Comparison of ENCODE assay signal across 16 cellular contexts in genomic region chr19:15454371-15454800, GRCh38. TPM values are rescaled to one million over a fixed set of nuclear protein-coding genes. Genes with fewer than 3 reads are reported as not detected.
DNase-seq lines count a peak whose midpoint lies in the region; ATAC-seq and TF ChIP-seq lines count a peak whose summit lies in the region.
"Had no signal": no experiment of that assay in that cellular context is flagged by ENCODE, and none has a peak within 500 bp of the region (broad histone marks: within the 10 kb centered on the region; RNA-seq: fewer than 3 reads in every experiment).

No MANE protein-coding gene starts in this region.

- DNase-seq in CD4-positive, alpha-beta T cell: no peak
- peak; percentile 69 for DNase-seq in coronary artery (ENCODE audit: low spot score)
- DNase-seq in neural crest cell (ENCODE audit: low read depth, low spot score): no peak
- no peak for DNase-seq in glutamatergic neuron
- DNase-seq in mesendoderm: no peak
- DNase-seq: activated B cell treated with CpG ODN at 0.5 μM for 24 hours, aorta, NCI-H1417 treated with DMSO at 0.1 percent for 48 hours, NCI-H510A treated with DMSO at 0.1 percent for 48 hours, Right ventricle myocardium superior, sigmoid colon, substantia nigra had no signal

- no peaks in the 10 kb centered on the region for H3K27me3 Mint-ChIP-seq in CD4-positive, alpha-beta T cell
- H3K27me3 Mint-ChIP-seq in neural crest cell (ENCODE audit: low read depth): peaks cover 75% of the 10 kb centered on the region
- peaks cover 25% of the 10 kb centered on the region for H3K27me3 Mint-ChIP-seq in glutamatergic neuron (ENCODE audit: unreplicated experiment)
- H3K27me3 Mint-ChIP-seq: activated B cell treated with CpG ODN at 0.5 μM for 24 hours had no signal

- H3K4me3 ChIP-seq in coronary artery (no peak overlapping the region), mesendoderm (ENCODE audit: low read length) (no peak overlapping the region)
- H3K4me3 ChIP-seq: sigmoid colon had no signal

- H3K9ac ChIP-seq in mesendoderm (ENCODE audit: low read length): no peak overlapping the region

- no peak for ATAC-seq in CD4-positive, alpha-beta T cell (ENCODE audit: poor library complexity)
- no peak for ATAC-seq in HG03196 (IDR thresholded peaks at IDR 0.05; ENCODE audit: unreplicated experiment)
- no peak for ATAC-seq in HG03342 (IDR thresholded peaks at IDR 0.05; ENCODE audit: unreplicated experiment)

- H3K23ac ChIP-seq in mesendoderm (ENCODE audit: low read length): no peak overlapping the region

- H3K4me1 Mint-ChIP-seq in CD4-positive, alpha-beta T cell (ENCODE audit: low read depth): peaks cover 29% of the 10 kb centered on the region
- H3K4me1 Mint-ChIP-seq in neural crest cell (peaks cover 17% of the 10 kb centered on the region), glutamatergic neuron (ENCODE audit: low read depth, unreplicated experiment) (no peaks in the 10 kb centered on the region)

- no peak overlapping the region for H3K4ac ChIP-seq in mesendoderm (ENCODE audit: low read depth, low read length)

- H3K27me3 ChIP-seq in CD4-positive, alpha-beta T cell (ENCODE audit: control insufficient read depth, insufficient read depth, low read length): no peaks in the 10 kb centered on the region
- H3K27me3 ChIP-seq in mesendoderm (ENCODE audit: insufficient read depth, low read length, poor library complexity): peaks cover 28% of the 10 kb centered on the region

- H2BK5ac ChIP-seq in mesendoderm (ENCODE audit: low read length): no peak overlapping the region

- no peak overlapping the region for H2AK5ac ChIP-seq in mesendoderm (ENCODE audit: low read length)

- H4K8ac ChIP-seq in mesendoderm (ENCODE audit: low read depth, low read length): no peak overlapping the region

- no peaks in the 10 kb centered on the region for H3K79me1 ChIP-seq in mesendoderm (ENCODE audit: low read length)

- no peak overlapping the region for H3K56ac ChIP-seq in mesendoderm (ENCODE audit: low read length)

- no peaks in the 10 kb centered on the region for H3K79me2 ChIP-seq in mesendoderm (ENCODE audit: control insufficient read depth, insufficient read depth, low read length)

- POLR2A ChIA-PET in CD4-positive, alpha-beta T cell (lab: Charles Lee): interaction anchor here (0.8 to 3.1 kb wide), 5 partner anchors 9 to 75 kb away, joined by 4 to 11 read pairs (median 5); partner anchors contain the start of genes AKAP8 and AKAP8L

- H3K27ac Mint-ChIP-seq in CD4-positive, alpha-beta T cell: no peak overlapping the region
- H3K27ac Mint-ChIP-seq in neural crest cell (ENCODE audit: unreplicated experiment) (no peak overlapping the region), glutamatergic neuron (ENCODE audit: unreplicated experiment) (no peak overlapping the region)
- H3K27ac Mint-ChIP-seq: activated B cell treated with CpG ODN at 0.5 μM for 24 hours had no signal

- no peak overlapping the region for H3K18ac ChIP-seq in mesendoderm (ENCODE audit: low read length)

- H3K9me3 ChIP-seq in CD4-positive, alpha-beta T cell (ENCODE audit: control insufficient read depth, low read length): no peaks in the 10 kb centered on the region
- H3K9me3 ChIP-seq: sigmoid colon had no signal

- H3K27ac ChIP-seq in CD4-positive, alpha-beta T cell (ENCODE audit: low read depth, low read length): peak overlapping the region; percentile 21
- H3K27ac ChIP-seq in coronary artery (no peak overlapping the region), mesendoderm (ENCODE audit: low read depth, low read length) (no peak overlapping the region)
- H3K27ac ChIP-seq: sigmoid colon had no signal

- H3K4me3 Mint-ChIP-seq in CD4-positive, alpha-beta T cell: no peak overlapping the region
- H3K4me3 Mint-ChIP-seq in neural crest cell (peak overlapping the region; percentile 57), glutamatergic neuron (ENCODE audit: unreplicated experiment) (no peak overlapping the region)
- H3K4me3 Mint-ChIP-seq: activated B cell treated with CpG ODN at 0.5 μM for 24 hours had no signal

- H2BK15ac ChIP-seq in mesendoderm (replicated peaks; ENCODE audit: low read depth): no peak overlapping the region

- intact Hi-C loops in CD4-positive, alpha-beta T cell (cut with DNase I, micrococcal nuclease): loop anchor here in 1 of 2 experiments (5.0 kb wide), 1 partner anchor 37 kb away; the partner anchor contains the start of gene AKAP8L

- peaks cover 66% of the 10 kb centered on the region for H3K36me3 Mint-ChIP-seq in CD4-positive, alpha-beta T cell (ENCODE audit: low read depth)
- H3K36me3 Mint-ChIP-seq in neural crest cell (ENCODE audit: low read depth): no peaks in the 10 kb centered on the region
- H3K36me3 Mint-ChIP-seq in glutamatergic neuron (ENCODE audit: unreplicated experiment): peaks cover 5% of the 10 kb centered on the region

- no peaks in the 10 kb centered on the region for H3K4me1 ChIP-seq in mesendoderm (ENCODE audit: control insufficient read depth, low read depth, low read length)

- H3K36me3 ChIP-seq in mesendoderm (ENCODE audit: control insufficient read depth, insufficient read depth, low read length): no peaks in the 10 kb centered on the region
- H3K36me3 ChIP-seq: sigmoid colon had no signal

- H3K9me3 Mint-ChIP-seq in CD4-positive, alpha-beta T cell: no peaks in the 10 kb centered on the region
- H3K9me3 Mint-ChIP-seq in neural crest cell: peaks cover 3% of the 10 kb centered on the region
- peaks cover 9% of the 10 kb centered on the region for H3K9me3 Mint-ChIP-seq in glutamatergic neuron (ENCODE audit: unreplicated experiment)
- H3K9me3 Mint-ChIP-seq: activated B cell treated with CpG ODN at 0.5 μM for 24 hours had no signal

- no peak overlapping the region for H2BK120ac ChIP-seq in mesendoderm (ENCODE audit: low read depth, low read length)

- WGBS in mesendoderm (ENCODE audit: extremely low coverage, insufficient coverage, low lambda C conversion rate): no CpG with 5 or more reads among the region's 8 CpGs

- CTCF ChIA-PET in CD4-positive, alpha-beta T cell (lab: Charles Lee): interaction anchor here (0.6 to 1.6 kb wide), 3 partner anchors 35 to 100 kb away, joined by 4 to 5 read pairs (median 4); no protein-coding TSS in a partner anchor

- H4K5ac ChIP-seq in mesendoderm (ENCODE audit: low read length): no peak overlapping the region

- H3K4me2 ChIP-seq in mesendoderm (ENCODE audit: low read length): no peak overlapping the region

- TF ChIP-seq CTCF in CD4-positive, alpha-beta T cell (IDR thresholded peaks at IDR 0.05): no peak
- TF ChIP-seq CTCF in LNCAP (IDR thresholded peaks at IDR 0.05) (peak; percentile 12; the same call in 1 of the 2 replicates), coronary artery (IDR thresholded peaks at IDR 0.05) (no peak), neural crest cell (conservative IDR thresholded peaks at IDR 0.05) (no peak), glutamatergic neuron (IDR thresholded peaks at IDR 0.05; ENCODE audit: partially characterized antibody, unreplicated experiment) (no peak)

RNA-seq across cellular contexts. Expression of gene WIZ, which starts 4.6 kb away (rescaled TPM):
- total RNA-seq in CD4-positive, alpha-beta T cell: 10 to 100 TPM; 12.9 to 14.3 TPM
- total RNA-seq in neural crest cell: 77.1 and 80.2 TPM in 2 replicates
- 106 TPM for total RNA-seq in glutamatergic neuron (ENCODE audit: unreplicated experiment)
- 33.1 TPM for polyA plus RNA-seq in mesendoderm (2013, experiment 1 of 2)
- 32.1 TPM for polyA plus RNA-seq in mesendoderm (2013, experiment 2 of 2)

RNA-seq across cellular contexts. Expression of gene RASAL3, which starts 10.0 kb away (rescaled TPM):
- total RNA-seq in CD4-positive, alpha-beta T cell: 10 to 100 TPM; 91.8 to 92.8 TPM
- total RNA-seq in neural crest cell (not detected in 2 replicates), glutamatergic neuron (ENCODE audit: unreplicated experiment) (not detected)
- polyA plus RNA-seq in mesendoderm (2013, experiment 1 of 2): 0.13 TPM
- polyA plus RNA-seq in mesendoderm (2013, experiment 2 of 2): 0.20 TPM
- total RNA-seq: HT1080 had no signal

RNA-seq across cellular contexts. Expression of gene PGLYRP2, which starts 24.9 kb away (rescaled TPM):
- total RNA-seq in CD4-positive, alpha-beta T cell: not detected
- total RNA-seq in neural crest cell (not detected in 2 replicates), glutamatergic neuron (ENCODE audit: unreplicated experiment) (not detected)
- not detected for polyA plus RNA-seq in mesendoderm (2013, experiment 1 of 2)
- not detected for polyA plus RNA-seq in mesendoderm (2013, experiment 2 of 2)
- total RNA-seq: activated B cell treated with CpG ODN at 0.5 μM for 24 hours, aorta, HT1080, Right ventricle myocardium superior, sigmoid colon had no signal
- polyA plus RNA-seq: aorta had no signal

RNA-seq across cellular contexts. Expression of gene AKAP8L, which starts 35.6 kb away (rescaled TPM):
- 100 to 1,000 TPM; 157 to 162 TPM for total RNA-seq in CD4-positive, alpha-beta T cell
- total RNA-seq in neural crest cell (154 and 163 TPM in 2 replicates), glutamatergic neuron (ENCODE audit: unreplicated experiment) (354 TPM)
- 53.6 TPM for polyA plus RNA-seq in mesendoderm (2013, experiment 1 of 2)
- 52.1 TPM for polyA plus RNA-seq in mesendoderm (2013, experiment 2 of 2)

RNA-seq across cellular contexts. Expression of gene CYP4F22, which starts 53.9 kb away (rescaled TPM):
- under 1 TPM; 0.19 to 0.28 TPM for total RNA-seq in CD4-positive, alpha-beta T cell
- total RNA-seq in neural crest cell (not detected in 2 replicates), glutamatergic neuron (ENCODE audit: unreplicated experiment) (not detected)
- polyA plus RNA-seq in mesendoderm (2013, experiment 1 of 2): 0.10 TPM
- 0.11 TPM for polyA plus RNA-seq in mesendoderm (2013, experiment 2 of 2)
- total RNA-seq: activated B cell treated with CpG ODN at 0.5 μM for 24 hours, aorta, HT1080, Right ventricle myocardium superior, sigmoid colon had no signal
- polyA plus RNA-seq: aorta had no signal

Comparison
In these comparisons a context has a peak if more than half of its experiments do, and no peak if none do; other contexts are left out.
1. RNA of gene RASAL3, which starts 10.0 kb away (total RNA-seq): 91.8 to 92.8 TPM in CD4-positive, alpha-beta T cell; not detected in glutamatergic neuron (single experiment) and not detected in neural crest cell; every median in the first group is over 10 times any median in the second.